Comparison of ENCODE assay signal across 1 cellular context in genomic region chr3:139577899-139578298, GRCh38.
TF ChIP-seq lines count a peak whose summit lies in the region.

No MANE protein-coding gene starts in this region.

TF ChIP-seq in SK-N-SH treated with all-trans-retinoic acid at 6 μM for 48 hours, 23 proteins besides CTCF, POLR2A, EP300 and RAD21 (continued from another document):
- no peak for TF ChIP-seq PATZ1 (CRISPR knock-in tag; IDR thresholded peaks at IDR 0.05; ENCODE audit: borderline replicate concordance)
- no peak for TF ChIP-seq ZC3H10 (CRISPR knock-in tag; IDR thresholded peaks at IDR 0.05)
- no peak for TF ChIP-seq ESRRG (CRISPR knock-in tag; IDR thresholded peaks at IDR 0.05)
- TF ChIP-seq CSRNP3 (CRISPR knock-in tag; IDR thresholded peaks at IDR 0.05): no peak
- TF ChIP-seq RARB (CRISPR knock-in tag; IDR thresholded peaks at IDR 0.05): no peak
- TF ChIP-seq CSDC2 (CRISPR knock-in tag; IDR thresholded peaks at IDR 0.05): no peak
- TF ChIP-seq ZFP30 (CRISPR knock-in tag; IDR thresholded peaks at IDR 0.05): no peak
TF ChIP-seq in SK-N-SH treated with all-trans-retinoic acid at 6 μM for 48 hours: peak in this region for 0.
